In the genomic region with DNA sequence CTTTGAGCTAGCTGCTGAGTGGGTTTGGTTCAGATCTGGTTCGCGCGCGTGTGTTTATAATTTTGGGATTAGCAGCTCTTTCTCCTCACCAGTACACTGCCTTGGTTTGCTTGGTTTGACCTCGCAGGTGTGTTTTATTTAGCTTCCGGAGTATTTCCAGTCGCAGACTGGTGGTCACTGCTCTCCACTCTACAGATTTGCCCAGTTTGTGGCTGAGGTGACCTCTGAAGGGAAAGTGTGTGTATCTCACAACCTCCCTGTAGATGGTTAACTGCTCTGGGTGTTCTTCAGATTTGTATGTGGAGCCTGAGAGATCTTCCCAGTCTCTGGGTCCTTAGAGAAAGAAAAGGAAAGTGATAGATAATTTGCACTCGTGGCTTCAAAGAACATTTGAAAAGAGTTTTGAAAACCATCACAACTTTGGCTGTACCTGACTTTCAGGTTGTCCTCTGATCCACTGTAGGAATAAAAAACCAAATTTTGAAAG, we compare ENCODE assay signal across 8 cellular contexts. TPM values are rescaled to one million over a fixed set of nuclear protein-coding genes. Genes with fewer than 3 reads are reported as not detected.
DNase-seq lines count a peak whose midpoint lies in the region; ATAC-seq and TF ChIP-seq lines count a peak whose summit lies in the region.

No MANE protein-coding gene starts in this region.

- H3K27me3 ChIP-seq in mononuclear cell (ENCODE audit: insufficient read depth, low read length): peaks cover 28% of the 10 kb centered on the region

- DNase-seq in NAMALWA (ENCODE audit: low spot score) (peak; percentile 46), NCI-H2029 (lab: John Stamatoyannopoulos, UW) (no peak)
- peak; percentile 9 for DNase-seq in central memory CD4-positive, alpha-beta T cell

- H3K4me1 ChIP-seq in mononuclear cell (ENCODE audit: insufficient read depth, low read length): peaks cover 36% of the 10 kb centered on the region

- peak overlapping the region; percentile 67 for H3K4me3 ChIP-seq in GM12875 (ENCODE audit: low read depth, low read length)
- peak overlapping the region; percentile 95 for H3K4me3 ChIP-seq in mononuclear cell (ENCODE audit: low read length)

- ATAC-seq in GM21360 (IDR thresholded peaks at IDR 0.05; ENCODE audit: unreplicated experiment) (no peak), GM21717 (IDR thresholded peaks at IDR 0.05; ENCODE audit: unreplicated experiment) (no peak), GM18519 (IDR thresholded peaks at IDR 0.05; ENCODE audit: low FRiP score, unreplicated experiment) (no peak)

- no peaks in the 10 kb centered on the region for H3K9me3 ChIP-seq in mononuclear cell (ENCODE audit: low read depth, low read length)

- TF ChIP-seq CTCF in GM12875 (IDR thresholded peaks at IDR 0.05; ENCODE audit: borderline replicate concordance, insufficient read depth, low read depth, low read length): no peak

RNA-seq across cellular contexts. Expression of a gene that starts 0.7 kb away (rescaled TPM):
- total RNA-seq in mononuclear cell: 62.8 TPM

RNA-seq across cellular contexts. Expression of a gene that starts 0.9 kb away (rescaled TPM):
- 5.6 TPM for total RNA-seq in mononuclear cell
